8 cellular contexts compared by ENCODE assay signal in the genomic region with DNA sequence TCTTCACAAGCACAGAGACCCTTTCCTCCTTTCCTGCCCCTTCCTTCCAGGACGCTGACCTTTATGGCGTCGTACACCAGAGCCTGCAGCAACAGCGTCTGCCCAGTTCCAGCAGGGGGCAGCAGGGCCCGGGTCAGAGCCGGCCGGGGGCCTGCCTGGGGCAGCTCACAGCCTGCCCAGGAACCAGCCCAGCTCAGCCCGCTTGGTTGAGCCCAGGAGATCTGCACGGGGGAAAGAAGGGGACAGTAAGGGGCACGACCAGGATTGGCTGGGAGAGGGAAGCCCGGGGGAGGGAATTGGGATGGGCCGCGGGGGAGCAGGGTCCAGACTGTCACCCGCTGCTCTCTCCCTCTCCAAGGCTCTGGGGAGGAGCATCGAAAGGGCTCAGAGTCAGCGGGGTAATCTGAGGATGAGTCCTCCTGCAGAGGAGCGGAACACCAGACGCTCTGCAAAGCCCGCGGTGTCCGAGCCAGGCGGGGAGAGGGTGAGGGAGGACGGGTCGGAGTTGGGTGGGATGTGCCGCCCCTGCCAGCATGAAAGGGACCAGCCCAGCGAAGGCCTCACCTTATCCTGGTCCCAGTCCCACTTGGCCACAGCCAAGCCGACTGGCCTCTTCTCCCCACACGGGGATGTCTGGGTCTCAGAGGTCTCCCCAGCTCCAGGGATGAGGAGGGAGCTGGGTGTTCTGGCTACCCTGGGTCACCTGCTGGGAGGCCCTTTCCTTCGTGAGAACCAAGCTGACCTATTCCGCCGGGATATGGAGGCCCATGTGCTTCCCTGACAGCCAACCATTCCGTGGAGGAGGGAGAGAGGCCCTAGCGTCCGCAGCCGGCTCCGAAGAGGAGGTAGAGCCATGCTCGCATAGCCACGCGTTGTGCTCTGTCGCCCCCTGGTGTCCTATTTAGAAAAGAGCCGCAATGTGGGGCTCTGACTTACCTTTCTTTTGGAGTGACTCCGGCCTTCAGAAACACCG.
DNase-seq lines count a peak whose midpoint lies in the region; ATAC-seq and FAIRE-seq lines count a peak whose summit lies in the region.

No MANE protein-coding gene starts in this region.

- peak; percentile 79 for DNase-seq in EL
- DNase-seq in NCI-H345 (lab: John Stamatoyannopoulos, UW): peak; percentile 78
- peak; percentile 75 for DNase-seq in central memory CD4-positive, alpha-beta T cell
- DNase-seq in stimulated activated CD4-positive, alpha-beta T cell treated with anti-CD3 and anti-CD28 coated beads, Interleukin-12 subunit alpha, Interleukin-12 subunit beta, amount 100 ng/mL, for 4 hours: peak; percentile 77

- peak; percentile 49 for ATAC-seq in HG02970 (IDR thresholded peaks at IDR 0.05; ENCODE audit: low FRiP score, unreplicated experiment)
- peak; percentile 84 to 87 for ATAC-seq in activated CD4-positive, CD25-positive, alpha-beta regulatory T cell treated with anti-CD3 and anti-CD28 coated beads, Interleukin-2, amount 50 U/mL, for 24 hours
- ATAC-seq in HG03175 (IDR thresholded peaks at IDR 0.05; ENCODE audit: unreplicated experiment): no peak

- peak; percentile 62 for FAIRE-seq in islet of Langerhans (lab: Jason Lieb, UNC)
